In the genomic region with DNA sequence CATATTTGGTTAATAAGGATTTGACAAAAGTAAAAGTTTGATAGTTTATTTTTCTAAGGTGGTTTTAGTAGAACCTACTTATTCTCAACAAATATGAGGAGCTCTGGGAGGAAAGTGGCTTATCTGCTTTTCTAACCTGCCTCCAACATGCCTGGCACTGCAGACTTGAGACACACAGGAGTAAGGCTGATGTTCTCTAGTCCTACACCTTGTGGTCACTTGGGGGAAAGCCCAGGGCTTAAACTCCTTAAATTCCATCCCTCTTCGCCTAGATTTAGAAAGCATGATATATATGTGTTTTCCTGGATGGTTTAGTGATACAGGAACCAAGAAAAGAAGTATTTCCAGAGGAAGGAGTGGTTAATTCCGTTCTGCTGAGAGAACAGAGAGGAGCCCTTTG, we compare ENCODE assay signal across 18 cellular contexts. TPM values are rescaled to one million over a fixed set of nuclear protein-coding genes. Genes with fewer than 3 reads are reported as not detected.
DNase-seq lines count a peak whose midpoint lies in the region; TF ChIP-seq lines count a peak whose summit lies in the region.
"Had no signal": no experiment of that assay in that cellular context is flagged by ENCODE, and none has a peak within 500 bp of the region (broad histone marks: within the 10 kb centered on the region; RNA-seq: fewer than 3 reads in every experiment).

No MANE protein-coding gene starts in this region.

- H3K9me2 ChIP-seq in PC-9 (ENCODE audit: insufficient read depth): no peaks in the 10 kb centered on the region

- H3K4me3 ChIP-seq in PC-9: no peak overlapping the region
- no peak overlapping the region for H3K4me3 ChIP-seq in epithelial cell of proximal tubule (ENCODE audit: low read depth, low read length)
- H3K4me3 ChIP-seq: SK-N-MC had no signal

- no peak overlapping the region for H3K27ac Mint-ChIP-seq in type B pancreatic cell

- POLR2A ChIA-PET in PC-9 (lab: Charles Lee; ENCODE audit: unreplicated experiment): no interaction called here

- no peaks in the 10 kb centered on the region for H4K20me1 ChIP-seq in PC-9 (ENCODE audit: insufficient read depth)

- no peaks in the 10 kb centered on the region for H3K4me1 ChIP-seq in PC-9 (replicated peaks; ENCODE audit: insufficient read depth)

- H3K79me2 ChIP-seq in PC-9 (ENCODE audit: low read depth): no peaks in the 10 kb centered on the region

- peaks cover 5% of the 10 kb centered on the region for H3K9me3 Mint-ChIP-seq in type B pancreatic cell

- no peaks in the 10 kb centered on the region for H3K9me3 ChIP-seq in PC-9 (ENCODE audit: insufficient read depth, low read depth)

- H3K36me3 Mint-ChIP-seq in type B pancreatic cell: no peaks in the 10 kb centered on the region

- CTCF ChIA-PET in PC-9 (lab: Charles Lee): no interaction called here

- no peaks in the 10 kb centered on the region for H3K36me3 ChIP-seq in PC-9 (ENCODE audit: low read depth)

- H3K27me3 Mint-ChIP-seq in type B pancreatic cell: no peaks in the 10 kb centered on the region

- H3K4me3 Mint-ChIP-seq in type B pancreatic cell: no peak overlapping the region

- H3F3A ChIP-seq in PC-9 (ENCODE audit: insufficient read depth, low read depth): no peaks in the 10 kb centered on the region

- H3K27ac ChIP-seq in PC-9: no peak overlapping the region
- H3K27ac ChIP-seq: SK-N-MC had no signal

- no peak overlapping the region for H3K4me2 ChIP-seq in PC-9

- H3K4me1 Mint-ChIP-seq in type B pancreatic cell (ENCODE audit: unreplicated experiment): peaks cover 12% of the 10 kb centered on the region

- DNase-seq in NCI-H82 (lab: John Stamatoyannopoulos, UW): peak; percentile 5
- DNase-seq in NCI-H82 treated with DMSO at 0.1 percent for 48 hours (lab: John Stamatoyannopoulos, UW; ENCODE audit: unreplicated experiment): no peak
- no peak for DNase-seq in PC-9
- no peak for DNase-seq in epithelial cell of proximal tubule (ENCODE audit: low read depth)
- no peak for DNase-seq in type B pancreatic cell (ENCODE audit: extremely low spot score, unreplicated experiment)
- DNase-seq in cortex of kidney (lab: John Stamatoyannopoulos, UW): no peak
- no peak for DNase-seq in NCI-H2196 (lab: John Stamatoyannopoulos, UW; ENCODE audit: unreplicated experiment)
- no peak for DNase-seq in kidney tubule cell (ENCODE audit: low spot score)
- DNase-seq: 8988T, C1 segment of cervical spinal cord, DMS 273 treated with DMSO at 0.1 percent for 48 hours, Kasumi-1, MV-4-11, NCI-H1436 treated with DMSO at 0.1 percent for 48 hours, NCI-H2081, NCI-H345, PC-3 had no signal

- 0 out of 2 replicates have a peak, but pooled peaks have one; percentile 15 for TF ChIP-seq CTCF in PC-9 (conservative IDR thresholded peaks at IDR 0.05)
- TF ChIP-seq CTCF in epithelial cell of proximal tubule (conservative IDR thresholded peaks at IDR 0.05; ENCODE audit: low read depth, low read length): peak; percentile 7
- peak; percentile 27 for TF ChIP-seq CTCF in type B pancreatic cell (conservative IDR thresholded peaks at IDR 0.05)

- intact Hi-C loops in PC-9 (cut with micrococcal nuclease; ENCODE audit: unreplicated experiment): no loop called here

- BruUV-seq in PC-9 (replicated peaks; lab: Mats Ljungman, UMichigan): no TSS peak

- H3K27me3 ChIP-seq in PC-9 (ENCODE audit: insufficient read depth, low read depth): no peaks in the 10 kb centered on the region

- H2AFZ ChIP-seq in PC-9: no peak overlapping the region

RNA-seq across cellular contexts. Expression of gene SAMD5, which starts 39.9 kb away (rescaled TPM):
- total RNA-seq in PC-9 (2021) (1.2 and 2.0 TPM in 2 replicates), epithelial cell of proximal tubule (0.40 and 1.5 TPM in 2 replicates), type B pancreatic cell (ENCODE audit: low replicate concordance) (9.2 and 11.5 TPM in 2 replicates)
